ENCODE assay signal across 25 cellular contexts in genomic region chr9:72904267-72905093, GRCh38.
"Had no signal": no experiment of that assay in that cellular context is flagged by ENCODE, and none has a peak within 500 bp of the region (broad histone marks: within the 10 kb centered on the region; RNA-seq: fewer than 3 reads in every experiment).

No MANE protein-coding gene starts in this region.

- H3K9me3 Mint-ChIP-seq: mesothelial cell of epicardium, naive B cell had no signal

- H3K36me3 ChIP-seq: colonic mucosa, gastroesophageal sphincter, left lung had no signal

- H3K4me3 ChIP-seq: colonic mucosa, dorsolateral prefrontal cortex, esophagus muscularis mucosa, gastroesophageal sphincter, heart left ventricle, hepatocyte, left lung, lower lobe of right lung, mucosa of descending colon had no signal

- H3K4me1 ChIP-seq: colonic mucosa, foreskin keratinocyte, left lung, lower lobe of right lung had no signal

- H3K79me2 ChIP-seq: hepatocyte had no signal

- H2AFZ ChIP-seq: hepatocyte had no signal

- H3K27me3 ChIP-seq: colonic mucosa, dorsolateral prefrontal cortex, esophagus muscularis mucosa, foreskin keratinocyte, gastroesophageal sphincter, heart left ventricle, hepatocyte, left lung had no signal

- FAIRE-seq: endothelial cell of umbilical vein had no signal

- H3K27me3 Mint-ChIP-seq: naive B cell had no signal

- H3K27ac Mint-ChIP-seq: immature natural killer cell, mesothelial cell of epicardium had no signal

- H3K9me3 ChIP-seq: colonic mucosa, esophagus muscularis mucosa, gastroesophageal sphincter, heart left ventricle, left lung, lower lobe of right lung, mucosa of descending colon had no signal

- H3K36me3 Mint-ChIP-seq: immature natural killer cell, mesothelial cell of epicardium, naive B cell had no signal

- H3K4me1 Mint-ChIP-seq: immature natural killer cell, naive B cell had no signal

- H3K4me3 Mint-ChIP-seq: immature natural killer cell, mesothelial cell of epicardium, naive B cell had no signal

- ATAC-seq: foreskin keratinocyte, gastroesophageal sphincter, heart left ventricle, left cardiac atrium, left lung, left ventricle myocardium superior, lower lobe of right lung, mucosa of descending colon had no signal

- H3K27ac ChIP-seq: colonic mucosa, dorsolateral prefrontal cortex, esophagus muscularis mucosa, foreskin keratinocyte, gastroesophageal sphincter, heart left ventricle, hepatocyte, left lung, lower lobe of right lung had no signal

- H3K4me2 ChIP-seq: hepatocyte had no signal

- DNase-seq: colonic mucosa; cortex of kidney; dermis blood vessel endothelial cell; dorsolateral prefrontal cortex; effector CD4-positive, alpha-beta T cell; effector memory CD4-positive, alpha-beta T cell; foreskin keratinocyte; heart left ventricle; hypothalamus; immature natural killer cell; islet precursor cell; kidney; kidney glomerular epithelial cell; left cardiac atrium; left lung; left ventricle myocardium superior; lower lobe of right lung; mesenchymal stem cell; mucosa of descending colon; naive B cell had no signal
